Comparison of ENCODE assay signal across 18 cellular contexts in genomic region chr10:130017631-130018022, GRCh38.
"Had no signal": no experiment of that assay in that cellular context is flagged by ENCODE, and none has a peak within 500 bp of the region (broad histone marks: within the 10 kb centered on the region; RNA-seq: fewer than 3 reads in every experiment).

No MANE protein-coding gene starts in this region.

- H3K4me3 ChIP-seq: cardiac muscle cell, MG63, Peyer's patch had no signal

- H3K27me3 ChIP-seq: brain microvascular endothelial cell, cardiac muscle cell, MG63, Peyer's patch had no signal

- DNase-seq: activated CD4-positive, alpha-beta T cell treated with anti-CD3 and anti-CD28 coated beads, Interleukin-2, amount 50 U/mL, for 4 hours; activated CD4-positive, CD25-positive, alpha-beta regulatory T cell treated with anti-CD3 and anti-CD28 coated beads, Interleukin-2, amount 50 U/mL, for 72 hours; activated gamma-delta T cell treated with Interleukin-2 at 50 U/mL for 16 hours; activated T-cell treated with anti-CD3 and anti-CD28 coated beads for 4 hours; cerebellar nuclear complex; NCI-H1105; NCI-H1436; NCI-H1694 treated with DMSO at 0.1 percent for 48 hours; NCI-H2029 treated with DMSO at 0.1 percent for 48 hours; NCI-H510A treated with DMSO at 0.1 percent for 48 hours; NCI-H69; SHP77; T-helper 9 cell had no signal

- H3K27ac ChIP-seq: brain microvascular endothelial cell, cardiac muscle cell, Peyer's patch, RWPE1 had no signal

- H3K36me3 ChIP-seq: brain microvascular endothelial cell, cardiac muscle cell, MG63, Peyer's patch had no signal

- H3K9me3 ChIP-seq: MG63, Peyer's patch had no signal

- H3K4me1 ChIP-seq: Peyer's patch had no signal
